In the genomic region with DNA sequence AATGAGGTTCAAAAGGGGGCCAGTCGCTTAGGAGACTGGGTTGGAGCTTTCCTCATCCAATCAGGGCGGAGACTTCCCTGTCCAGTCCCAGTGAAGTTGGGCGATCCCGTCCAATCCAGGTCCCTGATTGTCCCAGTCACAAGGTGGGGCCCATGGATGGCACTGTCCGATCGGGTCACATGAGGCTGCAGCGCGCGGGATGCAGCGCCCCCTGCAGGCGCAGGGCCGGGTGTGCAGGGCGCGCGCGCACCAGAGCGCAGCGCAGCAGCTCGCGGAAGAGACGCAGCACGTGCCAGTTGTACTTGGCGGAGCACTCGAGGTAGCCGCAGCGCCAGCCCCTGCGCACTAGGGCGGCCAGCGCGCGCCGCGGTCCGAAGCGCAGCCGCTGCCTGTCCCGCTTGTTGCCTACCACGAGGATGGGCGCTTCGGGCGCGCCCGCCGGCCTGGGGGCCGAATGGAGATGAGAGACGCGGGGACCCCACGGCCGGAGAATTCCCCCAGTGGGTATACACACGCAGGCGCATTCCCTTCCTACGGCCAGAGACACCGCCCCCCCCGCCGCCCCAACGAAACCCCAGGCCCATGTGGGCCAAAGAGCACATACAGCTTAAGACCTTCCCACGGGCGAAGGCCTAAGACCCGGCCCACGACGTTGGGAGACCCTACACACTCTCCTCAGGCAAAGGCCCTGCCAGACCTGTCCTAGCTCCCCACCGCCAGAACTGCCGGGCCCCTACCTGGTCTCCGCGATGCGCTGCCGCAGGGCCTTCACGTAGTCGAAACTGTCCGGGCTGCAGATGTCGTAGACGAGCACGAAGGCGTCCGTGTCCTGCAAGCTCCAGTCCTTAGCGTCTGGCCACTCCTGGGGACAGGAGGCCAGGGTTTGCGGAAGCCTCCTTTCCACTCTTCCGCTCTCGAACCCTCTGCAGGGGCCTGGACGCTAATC, we compare ENCODE assay signal across 8 cellular contexts. TPM values are rescaled to one million over a fixed set of nuclear protein-coding genes. Genes with fewer than 3 reads are reported as not detected.
DNase-seq lines count a peak whose midpoint lies in the region; ATAC-seq and TF ChIP-seq lines count a peak whose summit lies in the region.

No MANE protein-coding gene starts in this region.

- H3K9me3 ChIP-seq in thoracic aorta = no peaks in the 10 kb centered on the region

- peak; percentile 72 for TF ChIP-seq CTCF in astrocyte of the spinal cord (IDR thresholded peaks at IDR 0.05; ENCODE audit: low read depth, low read length)
- peak; percentile 82 for TF ChIP-seq CTCF in thoracic aorta (IDR thresholded peaks at IDR 0.05)

- H3K9me3 Mint-ChIP-seq in activated T-cell treated with anti-CD3 and anti-CD28 coated beads, Interleukin-2, amount 50 U/mL, for 24 hours = no peaks in the 10 kb centered on the region

- H3K36me3 Mint-ChIP-seq in activated T-cell treated with anti-CD3 and anti-CD28 coated beads, Interleukin-2, amount 50 U/mL, for 24 hours (ENCODE audit: low read depth) = no peaks in the 10 kb centered on the region

- H3K27ac Mint-ChIP-seq in activated T-cell treated with anti-CD3 and anti-CD28 coated beads, Interleukin-2, amount 50 U/mL, for 24 hours = no peak overlapping the region

- DNase-seq in activated T-cell treated with anti-CD3 and anti-CD28 coated beads, Interleukin-2, amount 50 U/mL, for 24 hours = peak; percentile 51
- DNase-seq in activated T-cell treated with anti-CD3 and anti-CD28 coated beads for 4 hours = no peak
- DNase-seq in astrocyte of the spinal cord (ENCODE audit: low read depth, low spot score) = peak; percentile 37
- peak; percentile 91 for DNase-seq in iPS-NIHi11 (ENCODE audit: low spot score)
- DNase-seq in thoracic aorta (ENCODE audit: low spot score) = no peak
- DNase-seq in HPDE6-E6E7 (ENCODE audit: extremely low spot score) = no peak
- no peak for DNase-seq in stimulated activated CD4-positive, alpha-beta T cell treated with anti-CD3 and anti-CD28 coated beads, Interleukin-4, amount 100 ng/mL, for 24 hours

- H3K4me1 ChIP-seq in thoracic aorta (ENCODE audit: control insufficient read depth in 1 of 2, low read depth in 2 of 2) = peaks cover 43 to 64% of the 10 kb centered on the region in 2 donors

- H3K4me1 Mint-ChIP-seq in activated T-cell treated with anti-CD3 and anti-CD28 coated beads, Interleukin-2, amount 50 U/mL, for 24 hours (ENCODE audit: low read depth) = peaks cover 30% of the 10 kb centered on the region

- H3K27me3 ChIP-seq in thoracic aorta (replicated peaks; ENCODE audit: insufficient read depth) = peaks cover 15% of the 10 kb centered on the region

- H3K36me3 ChIP-seq in thoracic aorta = no peaks in the 10 kb centered on the region

- H3K27me3 Mint-ChIP-seq in activated T-cell treated with anti-CD3 and anti-CD28 coated beads, Interleukin-2, amount 50 U/mL, for 24 hours = peaks cover 47% of the 10 kb centered on the region

- H3K4me3 Mint-ChIP-seq in activated T-cell treated with anti-CD3 and anti-CD28 coated beads, Interleukin-2, amount 50 U/mL, for 24 hours = no peak overlapping the region

- H3K4me3 ChIP-seq in astrocyte of the spinal cord (ENCODE audit: low read depth, low read length) (no peak overlapping the region), thoracic aorta (no peak overlapping the region)

- in situ Hi-C loops in astrocyte of the spinal cord (cut with HindIII; ENCODE audit: low sequenced_read_pairs) = no loop called here

- no peak overlapping the region for H3K27ac ChIP-seq in thoracic aorta

- no peak for ATAC-seq in thoracic aorta (ENCODE audit: insufficient number of reproducible peaks, low FRiP score, low read depth)
- no peak for ATAC-seq in GM21367 (IDR thresholded peaks at IDR 0.05; ENCODE audit: unreplicated experiment)

RNA-seq across cellular contexts. Expression of a gene that starts 2.1 kb away (rescaled TPM):
- total RNA-seq in thoracic aorta = 1 to 10 TPM; 3.4 to 4.1 TPM

RNA-seq across cellular contexts. Expression of a gene that starts 6.9 kb away (rescaled TPM):
- 10 to 100 TPM; 32.5 to 52.9 TPM for total RNA-seq in thoracic aorta

RNA-seq across cellular contexts. Expression of a gene that starts 45.3 kb away (rescaled TPM):
- total RNA-seq in thoracic aorta = 100 to 1,000 TPM; 197 to 225 TPM

RNA-seq across cellular contexts. Expression of a gene that starts 45.6 kb away (rescaled TPM):
- total RNA-seq in thoracic aorta = 10 to 100 TPM; 23.9 to 36.7 TPM

Comparison
In these comparisons a context has a peak if more than half of its experiments do, and no peak if none do; other contexts are left out.
1. DNase-seq: peak in activated T-cell treated with anti-CD3 and anti-CD28 coated beads, Interleukin-2, amount 50 U/mL, for 24 hours (single experiment), astrocyte of the spinal cord (single experiment) and iPS-NIHi11 (single experiment); none in activated T-cell treated with anti-CD3 and anti-CD28 coated beads for 4 hours (single experiment), thoracic aorta (single experiment), HPDE6-E6E7 (single experiment) and stimulated activated CD4-positive, alpha-beta T cell treated with anti-CD3 and anti-CD28 coated beads, Interleukin-4, amount 100 ng/mL, for 24 hours (single experiment).